In genomic region chr2:235854276-235854675, GRCh38 we compare ENCODE assay signal across 18 cellular contexts.
DNase-seq lines count a peak whose midpoint lies in the region; ATAC-seq, FAIRE-seq and TF ChIP-seq lines count a peak whose summit lies in the region.
"Had no signal": no experiment of that assay in that cellular context is flagged by ENCODE, and none has a peak within 500 bp of the region (broad histone marks: within the 10 kb centered on the region; RNA-seq: fewer than 3 reads in every experiment).

No MANE protein-coding gene starts in this region.

- H3K27ac ChIP-seq in right cardiac atrium (ENCODE audit: low read length) (no peak overlapping the region), spleen (no peak overlapping the region)

- no peak overlapping the region for H3K4me3 ChIP-seq in right cardiac atrium (ENCODE audit: low read length)
- H3K4me3 ChIP-seq in spleen: no peak overlapping the region
- H3K4me3 ChIP-seq: K562 had no signal

- FAIRE-seq in GM12892 (lab: Jason Lieb, UNC): no peak
- FAIRE-seq: K562 had no signal

- intact Hi-C loops in Right ventricle myocardium inferior (cut with DNase I): no loop called here
- intact Hi-C loops in right cardiac atrium (cut with DNase I): no loop called here
- intact Hi-C loops in spleen (cut with DNase I; ENCODE audit: low total_unique reads): no loop called here

- no peaks in the 10 kb centered on the region for H3K36me3 ChIP-seq in spleen

- H3K27me3 ChIP-seq in right cardiac atrium (ENCODE audit: control insufficient read depth, insufficient read depth) (no peaks in the 10 kb centered on the region), spleen (replicated peaks in 1 of 7) (no peaks in the 10 kb centered on the region)

- H3K4me1 ChIP-seq in right cardiac atrium (ENCODE audit: control insufficient read depth, insufficient read depth, low read length) (no peaks in the 10 kb centered on the region), spleen (no peaks in the 10 kb centered on the region)

- no peak for DNase-seq in Right ventricle myocardium inferior (ENCODE audit: missing footprints)
- no peak for DNase-seq in right cardiac atrium
- peak; percentile 91 for DNase-seq in cerebellar cortex (ENCODE audit: low spot score)
- DNase-seq in kidney tubule cell (ENCODE audit: low spot score): peak; percentile 19
- peak; percentile 41 for DNase-seq in spleen
- DNase-seq in GM12892 (ENCODE audit: insufficient read length): no peak
- no peak for DNase-seq in effector CD8-positive, alpha-beta T cell (lab: John Stamatoyannopoulos, UW)
- DNase-seq: CD4-positive, alpha-beta memory T cell; DMS79; GOT3; NCI-H1436; NCI-H2029; NCI-H2171; NCI-H510A; NCI-H774; SIG-M5 had no signal

- TF ChIP-seq POLR2A in spleen (IDR thresholded peaks at IDR 0.05) (no peak), GM12892 (IDR thresholded peaks at IDR 0.05; ENCODE audit: low read depth, low read length) (no peak)

- no peak for TF ChIP-seq CTCF in spleen (IDR thresholded peaks at IDR 0.05 in 8 of 11, conservative IDR thresholded peaks at IDR 0.05 in 3 of 11)

- ATAC-seq in Right ventricle myocardium inferior: peak; percentile 76
- no peak for ATAC-seq in right cardiac atrium
- no peak for ATAC-seq in GM19395 (IDR thresholded peaks at IDR 0.05; ENCODE audit: unreplicated experiment)
- ATAC-seq: K562 had no signal

- 90% methylated on average over 9 of the region's 9 CpGs for WGBS in right cardiac atrium
- 90 to 99% (median 93%) methylated on average over 9 of the region's 9 CpGs for WGBS in spleen, 5 donors

- H3K9me3 ChIP-seq in right cardiac atrium (ENCODE audit: control insufficient read depth, low read length): no peaks in the 10 kb centered on the region
- H3K9me3 ChIP-seq in spleen: no peaks in the 10 kb centered on the region

Comparison
In these comparisons a context has a peak if more than half of its experiments do, and no peak if none do; other contexts are left out.
1. DNase-seq: peak in cerebellar cortex (single experiment), kidney tubule cell (single experiment) and spleen (single experiment); none in Right ventricle myocardium inferior (single experiment), right cardiac atrium (0 of 3), GM12892 (single experiment) and effector CD8-positive, alpha-beta T cell (single experiment).